ENCODE assay signal across 8 cellular contexts in genomic region chr9:4987996-4988421, GRCh38. TPM values are rescaled to one million over a fixed set of nuclear protein-coding genes. Genes with fewer than 3 reads are reported as not detected.
DNase-seq lines count a peak whose midpoint lies in the region; ATAC-seq and TF ChIP-seq lines count a peak whose summit lies in the region.

No MANE protein-coding gene starts in this region.

- CTCF ChIA-PET in HCT116 (lab: Charles Lee) = interaction anchor here (1.0 to 2.1 kb wide), 9 partner anchors 9 to 383 kb away, joined by 3 to 9 read pairs (median 4); partner anchors contain the start of gene RCL1

- POLR2A ChIA-PET in HCT116 (lab: Charles Lee) = no interaction called here

- RAD21 ChIA-PET in HCT116 (lab: Charles Lee; ENCODE audit: low non-redundant PET in 1 of 2, low total read pairs in 2 of 2, uncharacterized antibody in 2 of 2, unreplicated experiment in 2 of 2) = interaction anchor here in 1 of 2 experiments (1.1 kb wide), 1 partner anchor 612 kb away, joined by 3 read pairs; no protein-coding TSS in a partner anchor

- H3K9ac ChIP-seq in HCT116 (ENCODE audit: low read length) = no peak overlapping the region

- no peak for TF ChIP-seq POLR2A in HCT116 (IDR thresholded peaks at IDR 0.05; ENCODE audit: borderline replicate concordance, extremely low read depth, insufficient read depth, insufficient read length)
- TF ChIP-seq POLR2A in esophagus squamous epithelium (IDR thresholded peaks at IDR 0.05) = no peak

- H3K4me2 ChIP-seq in HCT116 (ENCODE audit: low read length) (no peak overlapping the region), osteoblast (ENCODE audit: insufficient read depth, low read length) (peak overlapping the region; percentile 66)

- TF ChIP-seq CTCF in HCT116 (IDR thresholded peaks at IDR 0.05 in 2 of 3, conservative IDR thresholded peaks at IDR 0.05 in 1 of 3; ENCODE audit: borderline replicate concordance in 1 of 3, insufficient read depth in 1 of 3, low read depth in 2 of 3, low read length in 2 of 3) (peak; percentile 64 to 88 (median 78); a peak in 5 of 6 replicates), esophagus squamous epithelium (IDR thresholded peaks at IDR 0.05) (peak; percentile 8 to 75 (median 72)), osteoblast (IDR thresholded peaks at IDR 0.05; ENCODE audit: extremely low read depth, low read depth, low read length) (peak; percentile 78)

- H3K9me2 ChIP-seq in HCT116 (ENCODE audit: insufficient read depth) = no peaks in the 10 kb centered on the region

- H4K20me1 ChIP-seq in HCT116 (ENCODE audit: insufficient read depth) (no peaks in the 10 kb centered on the region), osteoblast (ENCODE audit: insufficient read depth, low read length) (peaks cover 13% of the 10 kb centered on the region)

- peaks cover 9 to 22% of the 10 kb centered on the region in 2 experiments for H3K4me1 ChIP-seq in HCT116 (ENCODE audit: control insufficient read depth in 1 of 2, insufficient read depth in 2 of 2, low read length in 2 of 2)
- H3K4me1 ChIP-seq in esophagus squamous epithelium = peaks cover 19 to 58% (median 27%) of the 10 kb centered on the region in 3 donors
- H3K4me1 ChIP-seq in osteoblast (ENCODE audit: insufficient read depth, low read length) = peaks cover 30% of the 10 kb centered on the region

- H3K4me3 ChIP-seq in HCT116 (replicated peaks in 1 of 2; ENCODE audit: low read depth in 1 of 2, low read length in 2 of 2) (no peak overlapping the region), esophagus squamous epithelium (peak overlapping the region in 2 of 4 donors; percentile 20 to 41), osteoblast (ENCODE audit: insufficient read depth, low read length) (peak overlapping the region; percentile 41)

- H3K79me2 ChIP-seq in HCT116 (ENCODE audit: insufficient read depth, low read length) (no peaks in the 10 kb centered on the region; the same call in 1 of the 2 replicates), osteoblast (ENCODE audit: insufficient read depth, low read length) (peaks cover 70% of the 10 kb centered on the region)

- H3K36me3 ChIP-seq in HCT116 (ENCODE audit: control insufficient read depth in 1 of 2, insufficient read depth in 2 of 2, low read length in 2 of 2) (no peaks in the 10 kb centered on the region; a peak in 1 of 4 replicates), esophagus squamous epithelium (peaks cover 0 to 26% (median 9%) of the 10 kb centered on the region in 3 donors), osteoblast (ENCODE audit: insufficient read depth, low read length) (peaks cover 16% of the 10 kb centered on the region)

- H3K27ac ChIP-seq in HCT116 (ENCODE audit: low read depth, low read length) (no peak overlapping the region), esophagus squamous epithelium (peak overlapping the region in 3 of 4 donors; percentile 20 to 54 (median 35)), osteoblast (ENCODE audit: low read depth, low read length) (no peak overlapping the region)

- no peaks in the 10 kb centered on the region for H3K27me3 ChIP-seq in HCT116 (ENCODE audit: insufficient read depth, low read length)
- no peaks in the 10 kb centered on the region for H3K27me3 ChIP-seq in esophagus squamous epithelium
- H3K27me3 ChIP-seq in osteoblast (ENCODE audit: insufficient read depth, low read length) = no peaks in the 10 kb centered on the region

- 35 to 48% methylated on average over 2 of the region's 2 CpGs for WGBS in esophagus squamous epithelium, 2 donors

- TF ChIP-seq RAD21 in HCT116 (IDR thresholded peaks at IDR 0.05; ENCODE audit: low read depth) = peak; percentile 70

- DNase-seq in CD1c-positive myeloid dendritic cell (ENCODE audit: extremely low spot score) (peak; percentile 63), HCT116 (ENCODE audit: low read depth, low spot score) (peak; percentile 48), NCI-H69 (lab: John Stamatoyannopoulos, UW) (peak; percentile 87), esophagus squamous epithelium (lab: John Stamatoyannopoulos, UW) (no peak), osteoblast (ENCODE audit: insufficient read length, low spot score, missing footprints) (peak; percentile 66)
- DNase-seq in activated CD8-positive, alpha-beta memory T cell treated with anti-CD3 and anti-CD28 coated beads for 24 hours = peak; percentile 81

- no peak for ATAC-seq in HCT116
- no peak for ATAC-seq in GM21367 (IDR thresholded peaks at IDR 0.05; ENCODE audit: unreplicated experiment)
- ATAC-seq in HG02610 (IDR thresholded peaks at IDR 0.05; ENCODE audit: unreplicated experiment) = no peak

- H2AFZ ChIP-seq in HCT116 (ENCODE audit: low read depth, low read length, poor library complexity, severe bottlenecking) = no peak overlapping the region
- peak overlapping the region; percentile 6 for H2AFZ ChIP-seq in osteoblast (ENCODE audit: low read length)

- intact Hi-C loops in HCT116 (cut with micrococcal nuclease) = loop anchor here (2.0 to 10.0 kb wide), 6 partner anchors 141 to 606 kb away; partner anchors contain the start of genes PLPP6 and SPATA6L
- intact Hi-C loops in esophagus squamous epithelium (cut with DNase I) = loop anchor here (10.0 kb wide), 1 partner anchor 53 kb away; no protein-coding TSS in a partner anchor

- H3K9me3 ChIP-seq in HCT116 (ENCODE audit: control insufficient read depth in 1 of 2, insufficient read depth in 1 of 2, low read depth in 1 of 2, low read length in 2 of 2) = no peaks in the 10 kb centered on the region
- H3K9me3 ChIP-seq in esophagus squamous epithelium = peaks cover 0 to 11% (median 0%) of the 10 kb centered on the region in 3 donors
- no peaks in the 10 kb centered on the region for H3K9me3 ChIP-seq in osteoblast (ENCODE audit: low read depth, low read length)

- BruUV-seq in HCT116 (replicated peaks; lab: Mats Ljungman, UMichigan) = no TSS peak

TF ChIP-seq in HCT116, 20 proteins besides CTCF, POLR2A, EP300 and RAD21 (continues in another document):
- no peak for TF ChIP-seq ZBTB33 (IDR thresholded peaks at IDR 0.05; ENCODE audit: extremely low read depth, insufficient replicate concordance, low read length)
- no peak for TF ChIP-seq ZFX (IDR thresholded peaks at IDR 0.05)
- TF ChIP-seq POLR2AphosphoS5 (IDR thresholded peaks at IDR 0.05; ENCODE audit: low read depth, low read length) = no peak
- no peak for TF ChIP-seq YY1 (IDR thresholded peaks at IDR 0.05; ENCODE audit: extremely low read depth, insufficient replicate concordance, low read depth, low read length)
- TF ChIP-seq ATF3 (IDR thresholded peaks at IDR 0.05) = no peak
- no peak for TF ChIP-seq EZH2 (IDR thresholded peaks at IDR 0.05)
- no peak for TF ChIP-seq SIN3A (IDR thresholded peaks at IDR 0.05; ENCODE audit: low read depth)
- no peak for TF ChIP-seq EGR1 (IDR thresholded peaks at IDR 0.05; ENCODE audit: low read depth)
- TF ChIP-seq CEBPB (IDR thresholded peaks at IDR 0.05; ENCODE audit: low read depth) = no peak
- TF ChIP-seq ZNF274 (IDR thresholded peaks at IDR 0.05; ENCODE audit: low read depth, low read length) = no peak
- no peak for TF ChIP-seq SRF (IDR thresholded peaks at IDR 0.05; ENCODE audit: low read depth)
- TF ChIP-seq REST (IDR thresholded peaks at IDR 0.05; ENCODE audit: low read depth) = no peak
- no peak for TF ChIP-seq JUND (IDR thresholded peaks at IDR 0.05)
- TF ChIP-seq ELF1 (IDR thresholded peaks at IDR 0.05; ENCODE audit: borderline replicate concordance, low read depth) = no peak

RNA-seq across cellular contexts. Expression of gene JAK2, which starts 2.9 kb away (rescaled TPM):
- total RNA-seq in HCT116 (2021; ENCODE audit: unreplicated experiment) = 4.6 TPM
- polyA plus RNA-seq in HCT116 (2012) = 0.86 and 1.6 TPM in 2 replicates
- total RNA-seq in esophagus squamous epithelium = 10 to 100 TPM; 11.1 to 18.9 (median 11.9) TPM
- total RNA-seq in osteoblast = 21.0 and 23.3 TPM in 2 replicates

Comparison
In these comparisons a context has a peak if more than half of its experiments do, and no peak if none do; other contexts are left out.
1. H3K27ac ChIP-seq: peak in esophagus squamous epithelium (3 of 4); none in HCT116 (single experiment) and osteoblast (single experiment).
2. Peak in every context shown above with its lines, with median percentiles within 50 percentile points of each other: CTCF ChIP-seq.